In the genomic region with DNA sequence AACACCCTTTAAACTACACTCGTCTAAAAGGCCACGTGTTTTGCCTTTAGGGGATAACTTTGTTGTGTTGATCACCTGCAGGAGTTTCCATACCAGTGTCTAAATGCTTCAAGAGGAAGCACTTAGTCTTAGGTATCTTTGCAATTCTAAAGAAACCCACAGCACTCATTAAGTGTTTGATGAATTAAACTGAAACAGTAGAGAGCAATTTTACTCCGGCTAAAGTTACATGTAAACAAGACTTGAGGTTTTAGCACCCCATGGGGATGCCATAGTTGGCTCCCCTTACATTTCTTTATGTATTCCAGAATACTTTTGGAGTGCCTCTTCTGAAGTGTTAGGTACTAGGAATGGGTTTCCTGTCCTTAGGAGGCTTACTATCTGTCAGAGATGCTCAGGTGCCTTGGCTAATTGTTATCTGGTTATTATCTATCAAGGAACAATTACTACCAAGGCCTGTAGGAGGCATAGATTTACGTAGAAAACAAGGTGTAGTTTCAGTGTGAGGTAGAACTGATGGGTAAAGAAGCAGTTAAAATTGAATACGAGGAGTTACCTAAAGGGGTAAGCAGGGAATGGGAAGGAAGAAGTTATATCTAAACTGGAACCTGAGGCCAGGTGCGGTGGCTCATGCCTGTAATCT, we compare ENCODE assay signal across 15 cellular contexts.
DNase-seq lines count a peak whose midpoint lies in the region; ATAC-seq and TF ChIP-seq lines count a peak whose summit lies in the region.
"Had no signal": no experiment of that assay in that cellular context is flagged by ENCODE, and none has a peak within 500 bp of the region (broad histone marks: within the 10 kb centered on the region; RNA-seq: fewer than 3 reads in every experiment).

No MANE protein-coding gene starts in this region.

- intact Hi-C loops in activated CD4-positive, alpha-beta T cell treated with anti-CD3 and anti-CD28 coated beads, Interleukin-2, amount 10 ng/mL, durations not matched to agents 24 days and 14 days (cut with micrococcal nuclease), result loop anchor here (2.0 to 5.0 kb wide), 2 partner anchors 14 to 36 kb away; no protein-coding TSS in a partner anchor

- no peaks in the 10 kb centered on the region for H3K27me3 Mint-ChIP-seq in activated CD4-positive, alpha-beta T cell treated with anti-CD3 and anti-CD28 coated beads, Interleukin-2, amount 10 ng/mL, durations not matched to agents 24 days and 14 days
- H3K27me3 Mint-ChIP-seq in WTC11 (ENCODE audit: low read depth), result no peaks in the 10 kb centered on the region; the same call in 1 of the 2 replicates
- no peaks in the 10 kb centered on the region for H3K27me3 Mint-ChIP-seq in stimulated activated memory B cell treated with anti-CD40 and anti-IgM and Interleukin-4, amounts not matched to agents 10 μg/mL and 1 μg/mL and 100 μg/mL, for 72 hours

- no peak for DNase-seq in activated CD4-positive, alpha-beta T cell treated with anti-CD3 and anti-CD28 coated beads, Interleukin-2, amount 10 ng/mL, durations not matched to agents 24 days and 14 days
- no peak for DNase-seq in activated CD4-positive, alpha-beta T cell treated with anti-CD3 and anti-CD28 coated beads for 1 hour
- DNase-seq in WTC11 (ENCODE audit: low spot score) (no peak), foreskin melanocyte (no peak), NCI-H446 (lab: John Stamatoyannopoulos, UW) (no peak)
- no peak for DNase-seq in stimulated activated CD4-positive, alpha-beta T cell treated with anti-CD3 and anti-CD28 coated beads, Interleukin-1b, Interleukin-23, amount 100 ng/mL, for 48 hours
- DNase-seq: 8988T, EL, MM.1S, NCI-H1105, NCI-H1694 treated with DMSO at 0.1 percent for 48 hours, SIG-M5 had no signal

- ATAC-seq in HG02678 (IDR thresholded peaks at IDR 0.05; ENCODE audit: unreplicated experiment), result peak; percentile 52
- peak; percentile 51 for ATAC-seq in WTC11
- peak; percentile 63 for ATAC-seq in stimulated activated memory B cell treated with anti-CD40 and anti-IgM and Interleukin-4, amounts not matched to agents 10 μg/mL and 1 μg/mL and 100 μg/mL, for 72 hours
- ATAC-seq: HepG2 had no signal

- POLR2A ChIA-PET in WTC11 (lab: Charles Lee), result no interaction called here

- no peak overlapping the region for H3K4me3 Mint-ChIP-seq in activated CD4-positive, alpha-beta T cell treated with anti-CD3 and anti-CD28 coated beads, Interleukin-2, amount 10 ng/mL, durations not matched to agents 24 days and 14 days
- H3K4me3 Mint-ChIP-seq in WTC11, result no peak overlapping the region
- H3K4me3 Mint-ChIP-seq in stimulated activated memory B cell treated with anti-CD40 and anti-IgM and Interleukin-4, amounts not matched to agents 10 μg/mL and 1 μg/mL and 100 μg/mL, for 72 hours, result no peak overlapping the region

- H3K27ac Mint-ChIP-seq in activated CD4-positive, alpha-beta T cell treated with anti-CD3 and anti-CD28 coated beads, Interleukin-2, amount 10 ng/mL, durations not matched to agents 24 days and 14 days, result peak overlapping the region; percentile 67
- peak overlapping the region; percentile 73 for H3K27ac Mint-ChIP-seq in WTC11
- no peak overlapping the region for H3K27ac Mint-ChIP-seq in stimulated activated memory B cell treated with anti-CD40 and anti-IgM and Interleukin-4, amounts not matched to agents 10 μg/mL and 1 μg/mL and 100 μg/mL, for 72 hours

- no peak for TF ChIP-seq CTCF in WTC11 (IDR thresholded peaks at IDR 0.05)

- peaks cover 2% of the 10 kb centered on the region for H3K36me3 Mint-ChIP-seq in activated CD4-positive, alpha-beta T cell treated with anti-CD3 and anti-CD28 coated beads, Interleukin-2, amount 10 ng/mL, durations not matched to agents 24 days and 14 days (ENCODE audit: low read depth)
- peaks cover 6% of the 10 kb centered on the region for H3K36me3 Mint-ChIP-seq in WTC11
- no peaks in the 10 kb centered on the region for H3K36me3 Mint-ChIP-seq in stimulated activated memory B cell treated with anti-CD40 and anti-IgM and Interleukin-4, amounts not matched to agents 10 μg/mL and 1 μg/mL and 100 μg/mL, for 72 hours

- peaks cover 20% of the 10 kb centered on the region for H3K4me1 Mint-ChIP-seq in activated CD4-positive, alpha-beta T cell treated with anti-CD3 and anti-CD28 coated beads, Interleukin-2, amount 10 ng/mL, durations not matched to agents 24 days and 14 days
- peaks cover 34% of the 10 kb centered on the region for H3K4me1 Mint-ChIP-seq in WTC11
- H3K4me1 Mint-ChIP-seq in stimulated activated memory B cell treated with anti-CD40 and anti-IgM and Interleukin-4, amounts not matched to agents 10 μg/mL and 1 μg/mL and 100 μg/mL, for 72 hours, result peaks cover 10% of the 10 kb centered on the region

- CTCF ChIA-PET in WTC11 (lab: Charles Lee), result no interaction called here

- peaks cover 3% of the 10 kb centered on the region for H3K9me3 Mint-ChIP-seq in activated CD4-positive, alpha-beta T cell treated with anti-CD3 and anti-CD28 coated beads, Interleukin-2, amount 10 ng/mL, durations not matched to agents 24 days and 14 days
- H3K9me3 Mint-ChIP-seq in WTC11, result peaks cover 14% of the 10 kb centered on the region
- H3K9me3 Mint-ChIP-seq in stimulated activated memory B cell treated with anti-CD40 and anti-IgM and Interleukin-4, amounts not matched to agents 10 μg/mL and 1 μg/mL and 100 μg/mL, for 72 hours, result no peaks in the 10 kb centered on the region

TF ChIP-seq in WTC11, 78 proteins besides CTCF, POLR2A, EP300 and RAD21:
- no peak for TF ChIP-seq HMGA2 (CRISPR knock-in tag; IDR thresholded peaks at IDR 0.05)
- TF ChIP-seq ZNF138 (CRISPR knock-in tag; conservative IDR thresholded peaks at IDR 0.05), result no peak
- TF ChIP-seq, protein P1, sequence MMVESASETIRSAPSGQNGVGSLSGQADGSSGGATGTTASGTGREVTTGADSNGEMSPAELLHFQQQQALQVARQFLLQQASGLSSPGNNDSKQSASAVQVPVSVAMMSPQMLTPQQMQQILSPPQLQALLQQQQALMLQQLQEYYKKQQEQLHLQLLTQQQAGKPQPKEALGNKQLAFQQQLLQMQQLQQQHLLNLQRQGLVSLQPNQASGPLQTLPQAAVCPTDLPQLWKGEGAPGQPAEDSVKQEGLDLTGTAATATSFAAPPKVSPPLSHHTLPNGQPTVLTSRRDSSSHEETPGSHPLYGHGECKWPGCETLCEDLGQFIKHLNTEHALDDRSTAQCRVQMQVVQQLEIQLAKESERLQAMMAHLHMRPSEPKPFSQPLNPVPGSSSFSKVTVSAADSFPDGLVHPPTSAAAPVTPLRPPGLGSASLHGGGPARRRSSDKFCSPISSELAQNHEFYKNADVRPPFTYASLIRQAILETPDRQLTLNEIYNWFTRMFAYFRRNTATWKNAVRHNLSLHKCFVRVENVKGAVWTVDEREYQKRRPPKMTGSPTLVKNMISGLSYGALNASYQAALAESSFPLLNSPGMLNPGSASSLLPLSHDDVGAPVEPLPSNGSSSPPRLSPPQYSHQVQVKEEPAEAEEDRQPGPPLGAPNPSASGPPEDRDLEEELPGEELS (CRISPR knock-in tag; IDR thresholded peaks at IDR 0.05), result no peak
- TF ChIP-seq GABPB1 (CRISPR knock-in tag; IDR thresholded peaks at IDR 0.05), result no peak
- TF ChIP-seq SOX15 (CRISPR knock-in tag; IDR thresholded peaks at IDR 0.05), result no peak
- TF ChIP-seq FOXK1 (CRISPR knock-in tag; IDR thresholded peaks at IDR 0.05), result no peak
- TF ChIP-seq FOXJ3 (CRISPR knock-in tag; IDR thresholded peaks at IDR 0.05; ENCODE audit: borderline replicate concordance), result no peak
- TF ChIP-seq, protein P2, sequence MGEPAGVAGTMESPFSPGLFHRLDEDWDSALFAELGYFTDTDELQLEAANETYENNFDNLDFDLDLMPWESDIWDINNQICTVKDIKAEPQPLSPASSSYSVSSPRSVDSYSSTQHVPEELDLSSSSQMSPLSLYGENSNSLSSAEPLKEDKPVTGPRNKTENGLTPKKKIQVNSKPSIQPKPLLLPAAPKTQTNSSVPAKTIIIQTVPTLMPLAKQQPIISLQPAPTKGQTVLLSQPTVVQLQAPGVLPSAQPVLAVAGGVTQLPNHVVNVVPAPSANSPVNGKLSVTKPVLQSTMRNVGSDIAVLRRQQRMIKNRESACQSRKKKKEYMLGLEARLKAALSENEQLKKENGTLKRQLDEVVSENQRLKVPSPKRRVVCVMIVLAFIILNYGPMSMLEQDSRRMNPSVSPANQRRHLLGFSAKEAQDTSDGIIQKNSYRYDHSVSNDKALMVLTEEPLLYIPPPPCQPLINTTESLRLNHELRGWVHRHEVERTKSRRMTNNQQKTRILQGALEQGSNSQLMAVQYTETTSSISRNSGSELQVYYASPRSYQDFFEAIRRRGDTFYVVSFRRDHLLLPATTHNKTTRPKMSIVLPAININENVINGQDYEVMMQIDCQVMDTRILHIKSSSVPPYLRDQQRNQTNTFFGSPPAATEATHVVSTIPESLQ (CRISPR knock-in tag; IDR thresholded peaks at IDR 0.05), result no peak
- no peak for TF ChIP-seq PRRX2 (CRISPR knock-in tag; IDR thresholded peaks at IDR 0.05)
- no peak for TF ChIP-seq MXD4 (CRISPR knock-in tag; IDR thresholded peaks at IDR 0.05; ENCODE audit: borderline replicate concordance)
- TF ChIP-seq SP1 (CRISPR knock-in tag; conservative IDR thresholded peaks at IDR 0.05), result no peak
- TF ChIP-seq CBFB (CRISPR knock-in tag; IDR thresholded peaks at IDR 0.05; ENCODE audit: low read depth), result no peak
